Comparison of ENCODE assay signal across 20 cellular contexts in genomic region chrX:15059488-15059887, GRCh38.
DNase-seq lines count a peak whose midpoint lies in the region; ATAC-seq, FAIRE-seq and TF ChIP-seq lines count a peak whose summit lies in the region.
"Had no signal": no experiment of that assay in that cellular context is flagged by ENCODE, and none has a peak within 500 bp of the region (broad histone marks: within the 10 kb centered on the region; RNA-seq: fewer than 3 reads in every experiment).

No MANE protein-coding gene starts in this region.

- peaks cover 2% of the 10 kb centered on the region for H3K4me1 Mint-ChIP-seq in T-helper 17 cell
- H3K4me1 Mint-ChIP-seq: activated naive CD4-positive, alpha-beta T cell treated with anti-CD3 and anti-CD28 coated beads, Interleukin-2, amount 50 U/mL, for 24 hours had no signal

- WGBS in GM23248 (ENCODE audit: low coverage in 1 of 2, low lambda C conversion rate in 2 of 2, missing lambda C conversion rate in 2 of 2), 2 experiments = 8 to 9% methylated on average over 2 of the region's 2 CpGs
- 65% methylated on average over 2 of the region's 2 CpGs for WGBS in hepatocyte (ENCODE audit: low lambda C conversion rate, missing lambda C conversion rate)
- 23 to 78% (median 39%) methylated on average over 2 of the region's 2 CpGs for WGBS in small intestine, 3 donors

- in situ Hi-C loops in GM23248 (cut with MboI) = no loop called here

- H3K36me3 ChIP-seq in GM23248 (ENCODE audit: low read depth) (no peaks in the 10 kb centered on the region), hepatocyte (replicated peaks; ENCODE audit: insufficient read depth, low read depth) (no peaks in the 10 kb centered on the region), small intestine (ENCODE audit: control insufficient read depth in 2 of 2, insufficient read depth in 2 of 2, low read length in 2 of 2) (no peaks in the 10 kb centered on the region)
- H3K36me3 ChIP-seq: esophagus muscularis mucosa, heart left ventricle, SJSA1, upper lobe of left lung had no signal

- peak; percentile 35; the same call in 1 of the 2 replicates for TF ChIP-seq CTCF in AG04450 (IDR thresholded peaks at IDR 0.05; ENCODE audit: low read depth, low read length)
- peak; percentile 4; the same call in 1 of the 2 replicates for TF ChIP-seq CTCF in WI38 (IDR thresholded peaks at IDR 0.05; ENCODE audit: low read depth, low read length)
- TF ChIP-seq CTCF in hepatocyte (IDR thresholded peaks at IDR 0.05; ENCODE audit: poor library complexity) = peak; percentile 19

- no peaks in the 10 kb centered on the region for H3K9me3 ChIP-seq in AG04450 (ENCODE audit: control insufficient read depth, insufficient read depth, low read length)
- no peaks in the 10 kb centered on the region for H3K9me3 ChIP-seq in GM23248 (ENCODE audit: low read depth)
- H3K9me3 ChIP-seq in hepatocyte (ENCODE audit: low read depth) = no peaks in the 10 kb centered on the region
- no peaks in the 10 kb centered on the region for H3K9me3 ChIP-seq in T-helper 17 cell (ENCODE audit: control insufficient read depth, low read length, poor library complexity, severe bottlenecking)
- no peaks in the 10 kb centered on the region for H3K9me3 ChIP-seq in small intestine (ENCODE audit: control insufficient read depth, low read depth)
- H3K9me3 ChIP-seq: esophagus muscularis mucosa, heart left ventricle, SJSA1, upper lobe of left lung had no signal

- ATAC-seq in T-helper 17 cell = no peak
- ATAC-seq: heart left ventricle; natural killer cell treated with Interleukin-12 subunit alpha and Interleukin-12 subunit beta and Interleukin-15 and Interleukin-18, amount 100 ng/mL, for 72 hours had no signal

- H3K36me3 Mint-ChIP-seq in T-helper 17 cell (ENCODE audit: low read depth) = no peaks in the 10 kb centered on the region
- H3K36me3 Mint-ChIP-seq: activated naive CD4-positive, alpha-beta T cell treated with anti-CD3 and anti-CD28 coated beads, Interleukin-2, amount 50 U/mL, for 24 hours; natural killer cell treated with Interleukin-12 subunit alpha and Interleukin-12 subunit beta and Interleukin-15 and Interleukin-18, amount 100 ng/mL, for 72 hours had no signal

- no peak overlapping the region for H3K4me3 Mint-ChIP-seq in T-helper 17 cell
- H3K4me3 Mint-ChIP-seq: activated naive CD4-positive, alpha-beta T cell treated with anti-CD3 and anti-CD28 coated beads, Interleukin-2, amount 50 U/mL, for 24 hours; natural killer cell treated with Interleukin-12 subunit alpha and Interleukin-12 subunit beta and Interleukin-15 and Interleukin-18, amount 100 ng/mL, for 72 hours; stimulated activated naive CD8-positive, alpha-beta T cell treated with anti-CD3 and anti-CD28 coated beads, Interleukin-15, Interleukin-2, amounts not matched to agents 100 ng/mL and 50 ng/mL, for 24 hours had no signal

- DNase-seq in AG04450 (ENCODE audit: low read depth, low spot score) = no peak
- DNase-seq in GM23248 = peak; percentile 14
- peak; percentile 8 for DNase-seq in hepatocyte (ENCODE audit: low spot score)
- DNase-seq in T-helper 17 cell = no peak
- no peak for DNase-seq in small intestine
- no peak for DNase-seq in iPS-NIHi11 (ENCODE audit: low spot score)
- DNase-seq in NCI-H1436 treated with DMSO at 0.1 percent for 48 hours (lab: John Stamatoyannopoulos, UW) = no peak
- DNase-seq: activated CD4-positive, alpha-beta T cell treated with anti-CD3 and anti-CD28 coated beads for 4 hours; COR-L47; heart left ventricle; islet precursor cell; NCI-H446 treated with DMSO at 0.1 percent for 48 hours; PC-9; upper lobe of left lung had no signal

- H4K20me1 ChIP-seq in GM23248 (ENCODE audit: insufficient read depth) = no peaks in the 10 kb centered on the region
- H4K20me1 ChIP-seq in hepatocyte (ENCODE audit: insufficient read depth, poor library complexity, severe bottlenecking) = no peaks in the 10 kb centered on the region

- POLR2A ChIA-PET in AG04450 (lab: Yijun Ruan, JAX) = no interaction called here

- H3K4me3 ChIP-seq in AG04450 (ENCODE audit: low read depth, low read length) (no peak overlapping the region), GM23248 (no peak overlapping the region), WI38 (ENCODE audit: low read depth, low read length) (no peak overlapping the region), hepatocyte (no peak overlapping the region), small intestine (ENCODE audit: low read depth in 1 of 2, low read length in 2 of 2) (no peak overlapping the region)
- H3K4me3 ChIP-seq: esophagus muscularis mucosa, heart left ventricle, PC-9, SJSA1, upper lobe of left lung had no signal

- peaks cover 9% of the 10 kb centered on the region for H3K4me1 ChIP-seq in GM23248 (ENCODE audit: insufficient read depth)
- H3K4me1 ChIP-seq in hepatocyte (ENCODE audit: insufficient read depth) = no peaks in the 10 kb centered on the region
- H3K4me1 ChIP-seq in small intestine (ENCODE audit: control insufficient read depth in 2 of 2, insufficient read depth in 1 of 2, low read depth in 1 of 2, low read length in 1 of 2) = no peaks in the 10 kb centered on the region
- H3K4me1 ChIP-seq: esophagus muscularis mucosa, heart left ventricle, SJSA1, upper lobe of left lung had no signal

- H3K4me2 ChIP-seq in GM23248 (ENCODE audit: unreplicated experiment) (no peak overlapping the region), hepatocyte (no peak overlapping the region)
- H3K4me2 ChIP-seq: PC-9 had no signal

- no peak overlapping the region for H3K27ac Mint-ChIP-seq in T-helper 17 cell
- H3K27ac Mint-ChIP-seq: activated naive CD4-positive, alpha-beta T cell treated with anti-CD3 and anti-CD28 coated beads, Interleukin-2, amount 50 U/mL, for 24 hours; natural killer cell treated with Interleukin-12 subunit alpha and Interleukin-12 subunit beta and Interleukin-15 and Interleukin-18, amount 100 ng/mL, for 72 hours; stimulated activated naive CD8-positive, alpha-beta T cell treated with anti-CD3 and anti-CD28 coated beads, Interleukin-15, Interleukin-2, amounts not matched to agents 100 ng/mL and 50 ng/mL, for 24 hours had no signal

- no peaks in the 10 kb centered on the region for H3F3A ChIP-seq in GM23248 (ENCODE audit: insufficient read depth)

- H3K9me2 ChIP-seq in GM23248 (ENCODE audit: insufficient read depth) (no peaks in the 10 kb centered on the region), hepatocyte (replicated peaks; ENCODE audit: insufficient read depth) (no peaks in the 10 kb centered on the region)

- H3K79me2 ChIP-seq in GM23248 (ENCODE audit: insufficient read depth) (no peaks in the 10 kb centered on the region), hepatocyte (no peaks in the 10 kb centered on the region)

- no peak overlapping the region for H3K9ac ChIP-seq in GM23248

- FAIRE-seq in small intestine (lab: Jason Lieb, UNC) = no peak

- H3K27ac ChIP-seq in AG04450 (ENCODE audit: low read depth, low read length) (no peak overlapping the region), GM23248 (no peak overlapping the region), hepatocyte (no peak overlapping the region), small intestine (ENCODE audit: low read depth in 1 of 2, low read length in 1 of 2) (no peak overlapping the region)
- H3K27ac ChIP-seq: esophagus muscularis mucosa, heart left ventricle, PC-9, SJSA1, upper lobe of left lung had no signal

- H2AFZ ChIP-seq in GM23248 (no peak overlapping the region), hepatocyte (no peak overlapping the region)
- H2AFZ ChIP-seq: PC-9 had no signal

- no peaks in the 10 kb centered on the region for H3K27me3 ChIP-seq in AG04450 (ENCODE audit: control insufficient read depth, insufficient read depth, low read length)
- H3K27me3 ChIP-seq in GM23248 (replicated peaks; ENCODE audit: insufficient read depth) = no peaks in the 10 kb centered on the region
- no peaks in the 10 kb centered on the region for H3K27me3 ChIP-seq in hepatocyte
- H3K27me3 ChIP-seq in small intestine (ENCODE audit: control insufficient read depth in 2 of 2, insufficient read depth in 2 of 2, low read length in 2 of 2) = no peaks in the 10 kb centered on the region
- H3K27me3 ChIP-seq: esophagus muscularis mucosa, SJSA1, upper lobe of left lung had no signal

- CTCF ChIA-PET in AG04450 (lab: Charles Lee) = interaction anchor here (1.6 kb wide), 1 partner anchor 16 kb away, joined by 4 read pairs; no protein-coding TSS in a partner anchor

- H3K27me3 Mint-ChIP-seq in T-helper 17 cell = peaks cover 7% of the 10 kb centered on the region

Comparison
In these comparisons a context has a peak if more than half of its experiments do, and no peak if none do; other contexts are left out.
1. DNase-seq: peak in GM23248 (single experiment) and hepatocyte (single experiment); none in AG04450 (single experiment), T-helper 17 cell (0 of 3), small intestine (single experiment), iPS-NIHi11 (single experiment) and NCI-H1436 treated with DMSO at 0.1 percent for 48 hours (single experiment).
2. Peak in every context shown above with its lines, with median percentiles within 50 percentile points of each other: CTCF ChIP-seq.